6 cellular contexts compared by ENCODE assay signal in genomic region chr7:113304104-113304503, GRCh38.
"Had no signal": no experiment of that assay in that cellular context is flagged by ENCODE, and none has a peak within 500 bp of the region (broad histone marks: within the 10 kb centered on the region; RNA-seq: fewer than 3 reads in every experiment).

No MANE protein-coding gene starts in this region.

- ATAC-seq: GM23338, K562 had no signal

- H3K27ac Mint-ChIP-seq: GM23338, H9 had no signal

- DNase-seq: H9, HCEC 1CT, IMR-90, KG1 had no signal

- H3K4me2 ChIP-seq: GM23338 had no signal

- H3K4me3 ChIP-seq: GM23338, K562 had no signal

- H2AFZ ChIP-seq: GM23338 had no signal

- H3K4me3 Mint-ChIP-seq: GM23338, H9 had no signal

- H3K4me1 Mint-ChIP-seq: GM23338, H9 had no signal
